10 cellular contexts compared by ENCODE assay signal in genomic region chr1:178867670-178868069, GRCh38. TPM values are rescaled to one million over a fixed set of nuclear protein-coding genes. Genes with fewer than 3 reads are reported as not detected.
DNase-seq lines count a peak whose midpoint lies in the region; FAIRE-seq and TF ChIP-seq lines count a peak whose summit lies in the region.
"Had no signal": no experiment of that assay in that cellular context is flagged by ENCODE, and none has a peak within 500 bp of the region (broad histone marks: within the 10 kb centered on the region; RNA-seq: fewer than 3 reads in every experiment).

No MANE protein-coding gene starts in this region.

- TF ChIP-seq CTCF in endothelial cell of umbilical vein (IDR thresholded peaks at IDR 0.05; ENCODE audit: extremely low read depth in 1 of 2, insufficient read depth in 1 of 2, low read depth in 1 of 2, low read length in 2 of 2) = no peak
- no peak for TF ChIP-seq CTCF in osteocyte (IDR thresholded peaks at IDR 0.05)
- no peak for TF ChIP-seq CTCF in endodermal cell (conservative IDR thresholded peaks at IDR 0.05)

- peak; percentile 25 for DNase-seq in NCI-H2227 (lab: John Stamatoyannopoulos, UW; ENCODE audit: unreplicated experiment)
- peak; percentile 78 for DNase-seq in endothelial cell of umbilical vein (ENCODE audit: low read depth, low spot score)
- DNase-seq in osteocyte (ENCODE audit: extremely low spot score, unreplicated experiment) = no peak
- DNase-seq in NCI-H2029 treated with DMSO at 0.1 percent for 48 hours (lab: John Stamatoyannopoulos, UW) = no peak
- no peak for DNase-seq in NCI-H146 (lab: John Stamatoyannopoulos, UW)
- no peak for DNase-seq in activated CD4-positive, alpha-beta T cell treated with anti-CD3 and anti-CD28 coated beads for 4 hours
- no peak for DNase-seq in endodermal cell
- DNase-seq: NCI-H2081 had no signal

- H3K27me3 ChIP-seq in endothelial cell of umbilical vein (ENCODE audit: control insufficient read depth in 2 of 2, insufficient read depth in 2 of 2, low read length in 2 of 2) (no peaks in the 10 kb centered on the region), endodermal cell (ENCODE audit: control insufficient read depth, insufficient read depth, low read length, poor library complexity, severe bottlenecking) (no peaks in the 10 kb centered on the region)

- peak overlapping the region; percentile 71 for H3K27ac Mint-ChIP-seq in osteocyte (ENCODE audit: unreplicated experiment)
- no peak overlapping the region for H3K27ac Mint-ChIP-seq in endodermal cell
- H3K27ac Mint-ChIP-seq: T-helper 1 cell treated with Interleukin-12 subunit alpha and Interleukin-12 subunit beta and Interleukin-4 antibody, amounts not matched to agents 30 μg/mL and 1 μg/mL, for 36 hours had no signal

- POLR2A ChIA-PET in endothelial cell of umbilical vein (lab: Charles Lee) = no interaction called here

- intact Hi-C loops in endothelial cell of umbilical vein (cut with micrococcal nuclease) = no loop called here

- TF ChIP-seq POLR2A in endothelial cell of umbilical vein (IDR thresholded peaks at IDR 0.05; ENCODE audit: low read depth, low read length) = no peak

- H3K9me3 Mint-ChIP-seq in osteocyte (ENCODE audit: unreplicated experiment) (no peaks in the 10 kb centered on the region), endodermal cell (no peaks in the 10 kb centered on the region)
- H3K9me3 Mint-ChIP-seq: T-helper 1 cell treated with Interleukin-12 subunit alpha and Interleukin-12 subunit beta and Interleukin-4 antibody, amounts not matched to agents 30 μg/mL and 1 μg/mL, for 36 hours had no signal

- H3K27ac ChIP-seq in endothelial cell of umbilical vein (ENCODE audit: insufficient read depth, low read depth, low read length) = peak overlapping the region; percentile 48
- H3K27ac ChIP-seq in endodermal cell (ENCODE audit: low read depth, low read length) = no peak overlapping the region

- H3K4me3 ChIP-seq in endothelial cell of umbilical vein (replicated peaks in 1 of 3; ENCODE audit: insufficient read depth in 1 of 3, low read depth in 1 of 3, low read length in 3 of 3) (peak overlapping the region; percentile 15 to 72 (median 65)), endodermal cell (ENCODE audit: low read length) (no peak overlapping the region)

- dilution Hi-C loops in endothelial cell of umbilical vein (cut with MboI; ENCODE audit: extremely low pct_ligation_motif_present, low sequenced_read_pairs) = no loop called here

- H3K4me2 ChIP-seq in endothelial cell of umbilical vein (ENCODE audit: insufficient read depth, low read length) = peak overlapping the region; percentile 100

- H3K9me3 ChIP-seq in endothelial cell of umbilical vein (replicated peaks; ENCODE audit: control insufficient read depth, insufficient read depth, low read length) = no peaks in the 10 kb centered on the region
- no peaks in the 10 kb centered on the region for H3K9me3 ChIP-seq in endodermal cell (ENCODE audit: control insufficient read depth, low read length)

- FAIRE-seq in A204.1 (lab: Jason Lieb, UNC) (peak; percentile 76), endothelial cell of umbilical vein (lab: Jason Lieb, UNC) (no peak)

- H3K36me3 Mint-ChIP-seq in osteocyte (ENCODE audit: unreplicated experiment) = no peaks in the 10 kb centered on the region
- H3K36me3 Mint-ChIP-seq in endodermal cell (ENCODE audit: low read depth) = peaks cover 1% of the 10 kb centered on the region

- H3K27me3 Mint-ChIP-seq in osteocyte (ENCODE audit: unreplicated experiment) (no peaks in the 10 kb centered on the region), endodermal cell (ENCODE audit: insufficient read depth) (no peaks in the 10 kb centered on the region)

- H3K4me1 ChIP-seq in endothelial cell of umbilical vein (ENCODE audit: control insufficient read depth, extremely low read depth, insufficient read depth, low read length) = peaks cover 37% of the 10 kb centered on the region
- H3K4me1 ChIP-seq in endodermal cell (ENCODE audit: control insufficient read depth, insufficient read depth, low read length) = peaks cover 10% of the 10 kb centered on the region

- WGBS in endodermal cell (ENCODE audit: insufficient coverage in 1 of 2, insufficient read length in 1 of 2), 2 experiments = 80 to 100% methylated on average over 1 to 4 of the region's 5 CpGs

- H3K36me3 ChIP-seq in endothelial cell of umbilical vein (ENCODE audit: control insufficient read depth in 2 of 2, extremely low read depth in 1 of 2, insufficient read depth in 2 of 2, low read length in 2 of 2) (no peaks in the 10 kb centered on the region), endodermal cell (ENCODE audit: control insufficient read depth, insufficient read depth, low read length) (peaks cover 5% of the 10 kb centered on the region)

- H2AFZ ChIP-seq in endothelial cell of umbilical vein (ENCODE audit: low read depth, low read length) = peak overlapping the region; percentile 78

- peaks cover 26% of the 10 kb centered on the region for H3K4me1 Mint-ChIP-seq in osteocyte (ENCODE audit: unreplicated experiment)
- H3K4me1 Mint-ChIP-seq in endodermal cell = peaks cover 20% of the 10 kb centered on the region

- H3K9ac ChIP-seq in endothelial cell of umbilical vein (replicated peaks; ENCODE audit: extremely low read depth, insufficient read depth, low read length) = peak overlapping the region; percentile 65
- H3K9ac ChIP-seq in endodermal cell (ENCODE audit: extremely low read depth, low read length, poor library complexity, severe bottlenecking) = no peak overlapping the region

- no peaks in the 10 kb centered on the region for H3K79me2 ChIP-seq in endothelial cell of umbilical vein (ENCODE audit: control insufficient read depth, insufficient read depth, low read length)

- CTCF ChIA-PET in endothelial cell of umbilical vein (lab: Charles Lee) = interaction anchor here (1.3 to 5.9 kb wide), 4 partner anchors 9 to 135 kb away, joined by 4 to 17 read pairs (median 8); no protein-coding TSS in a partner anchor

- H3K4me3 Mint-ChIP-seq in osteocyte (ENCODE audit: unreplicated experiment) = peak overlapping the region; percentile 58
- H3K4me3 Mint-ChIP-seq in endodermal cell = no peak overlapping the region
- H3K4me3 Mint-ChIP-seq: T-helper 1 cell treated with Interleukin-12 subunit alpha and Interleukin-12 subunit beta and Interleukin-4 antibody, amounts not matched to agents 30 μg/mL and 1 μg/mL, for 36 hours had no signal

- no peaks in the 10 kb centered on the region for H3K9me1 ChIP-seq in endothelial cell of umbilical vein (replicated peaks; ENCODE audit: control insufficient read depth, extremely low read depth, insufficient read depth, low read length)

- BruUV-seq in endothelial cell of umbilical vein (replicated peaks; lab: Mats Ljungman, UMichigan) = no TSS peak

- H4K20me1 ChIP-seq in endothelial cell of umbilical vein (replicated peaks; ENCODE audit: control insufficient read depth, extremely low read depth, insufficient read depth, low read length) = no peaks in the 10 kb centered on the region

TF ChIP-seq in endothelial cell of umbilical vein, 7 proteins besides CTCF, POLR2A, EP300 and RAD21:
- TF ChIP-seq POLR2AphosphoS5 (IDR thresholded peaks at IDR 0.05; ENCODE audit: insufficient read depth, low read depth, low read length) = no peak
- TF ChIP-seq GATA2 (IDR thresholded peaks at IDR 0.05; ENCODE audit: insufficient read depth, insufficient read length, low read depth, low read length) = no peak
- TF ChIP-seq JUN (IDR thresholded peaks at IDR 0.05; ENCODE audit: borderline replicate concordance, insufficient read depth, insufficient read length, low read depth) = no peak
- no peak for TF ChIP-seq MAX (IDR thresholded peaks at IDR 0.05; ENCODE audit: insufficient read depth, insufficient read length)
- no peak for TF ChIP-seq MYC (IDR thresholded peaks at IDR 0.05; ENCODE audit: low read depth, low read length)
- TF ChIP-seq EZH2 (IDR thresholded peaks at IDR 0.05; ENCODE audit: borderline replicate concordance, low read depth, low read length, severe bottlenecking) = no peak
- TF ChIP-seq FOS (IDR thresholded peaks at IDR 0.05; ENCODE audit: borderline replicate concordance, insufficient read depth, low read length) = no peak

RNA-seq across cellular contexts. Expression of gene ANGPTL1, which starts 3.2 kb away (rescaled TPM):
- total RNA-seq in endothelial cell of umbilical vein (0.51 TPM in 1 of 2 replicates, not detected in the other), osteocyte (0.43 and 0.57 TPM in 2 replicates), endodermal cell (not detected)
- polyA plus RNA-seq in endothelial cell of umbilical vein = 0.15 and 0.16 TPM in 2 replicates
- 0.15 and 0.25 TPM in 2 replicates for polyA plus RNA-seq in endothelial cell of umbilical vein (2011; cell fraction: cytosol; rRNA removed)
- polyA plus RNA-seq in endothelial cell of umbilical vein (2011; cell fraction: nucleus; rRNA removed) = 0.16 and 0.28 TPM in 2 replicates
- not detected in 2 replicates for polyA plus RNA-seq in endothelial cell of umbilical vein (2012)
- 0.23 TPM in 1 of 2 replicates, not detected in the other for polyA minus RNA-seq in endothelial cell of umbilical vein
- not detected for polyA minus RNA-seq in endothelial cell of umbilical vein (2011; cell fraction: cytosol; rRNA and poly(A)+ RNA removed)
- 0.19 TPM in 2 replicates for polyA minus RNA-seq in endothelial cell of umbilical vein (2011; cell fraction: nucleus; rRNA and poly(A)+ RNA removed)
- 1.2 TPM for polyA plus RNA-seq in endodermal cell (2013, experiment 1 of 2)
- 0.99 TPM for polyA plus RNA-seq in endodermal cell (2013, experiment 2 of 2)

Comparison
In these comparisons a context has a peak if more than half of its experiments do, and no peak if none do; other contexts are left out.
1. DNase-seq: peak in NCI-H2227 (single experiment) and endothelial cell of umbilical vein (single experiment); none in osteocyte (single experiment), NCI-H2029 treated with DMSO at 0.1 percent for 48 hours (single experiment), NCI-H146 (single experiment), activated CD4-positive, alpha-beta T cell treated with anti-CD3 and anti-CD28 coated beads for 4 hours (0 of 2) and endodermal cell (single experiment).